In genomic region chr22:48261706-48262105, GRCh38 we compare ENCODE assay signal across 18 cellular contexts.
DNase-seq lines count a peak whose midpoint lies in the region; ATAC-seq, FAIRE-seq and TF ChIP-seq lines count a peak whose summit lies in the region.
"Had no signal": no experiment of that assay in that cellular context is flagged by ENCODE, and none has a peak within 500 bp of the region (broad histone marks: within the 10 kb centered on the region; RNA-seq: fewer than 3 reads in every experiment).

No MANE protein-coding gene starts in this region.

- H3K27ac ChIP-seq in K562 (ENCODE audit: extremely low read depth, low read depth, low read length) (no peak overlapping the region), osteoblast (ENCODE audit: low read depth, low read length) (no peak overlapping the region)
- H3K27ac ChIP-seq: BLaER1 treated with 17β-estradiol and CSF1 and Interleukin-3, amounts not matched to agents 10 nM and 100 nM; HL-60 had no signal

- no peak for FAIRE-seq in K562 (lab: Jason Lieb, UNC)
- FAIRE-seq: GM12878, GM18507 had no signal

- H4K20me1 ChIP-seq in K562 (replicated peaks; ENCODE audit: control insufficient read depth, insufficient read depth, low read length) (no peaks in the 10 kb centered on the region), osteoblast (ENCODE audit: insufficient read depth, low read length) (no peaks in the 10 kb centered on the region)

- no peaks in the 10 kb centered on the region; a peak in 1 of 5 replicates for H3K4me1 ChIP-seq in K562 (replicated peaks in 1 of 2; ENCODE audit: control insufficient read depth in 2 of 2, insufficient read depth in 2 of 2, low read length in 2 of 2)
- H3K4me1 ChIP-seq in osteoblast (ENCODE audit: insufficient read depth, low read length) = no peaks in the 10 kb centered on the region
- H3K4me1 ChIP-seq: HAP-1 had no signal

- no peak for TF ChIP-seq RAD21 in K562 (CRISPR knock-in tag; conservative IDR thresholded peaks at IDR 0.05 in 1 of 2, IDR thresholded peaks at IDR 0.05 in 1 of 2)

- H3K36me3 ChIP-seq in K562 (ENCODE audit: control insufficient read depth, insufficient read depth, low read length) = no peaks in the 10 kb centered on the region
- no peaks in the 10 kb centered on the region for H3K36me3 ChIP-seq in osteoblast (ENCODE audit: insufficient read depth, low read length)
- H3K36me3 ChIP-seq: BLaER1 treated with 17β-estradiol and CSF1 and Interleukin-3, amounts not matched to agents 10 nM and 100 nM; HAP-1 had no signal

- H3K9me3 ChIP-seq in K562 (replicated peaks; ENCODE audit: control insufficient read depth, insufficient read depth, low read depth, low read length) (no peaks in the 10 kb centered on the region), osteoblast (ENCODE audit: low read depth, low read length) (peaks cover 4% of the 10 kb centered on the region)
- H3K9me3 ChIP-seq: BLaER1 treated with 17β-estradiol and CSF1 and Interleukin-3, amounts not matched to agents 10 nM and 100 nM; HAP-1 had no signal

- CTCF ChIA-PET in K562 (lab: Yijun Ruan, JAX; ENCODE audit: low intra/inter-chr PET ratio) = no interaction called here

- TF ChIP-seq POLR2A in K562 (conservative IDR thresholded peaks at IDR 0.05) = no peak

- peak; percentile 38 for DNase-seq in cardiac septum (ENCODE audit: low spot score)
- no peak for DNase-seq in Right ventricle myocardium inferior (ENCODE audit: missing footprints)
- peak; percentile 5 to 17 (median 12) for DNase-seq in K562 (ENCODE audit: extremely low read depth in 1 of 4, low spot score in 3 of 4)
- peak; percentile 60 for DNase-seq in osteoblast (ENCODE audit: insufficient read length, low spot score, missing footprints)
- DNase-seq: 8988T; ACHN; CD4-positive, CD25-positive, alpha-beta regulatory T cell; DMS53; GF-D8 had no signal

- H3K4me2 ChIP-seq in K562 (ENCODE audit: insufficient read depth, low read length) (no peak overlapping the region), osteoblast (ENCODE audit: insufficient read depth, low read length) (no peak overlapping the region)
- H3K4me2 ChIP-seq: BLaER1 treated with 17β-estradiol and CSF1 and Interleukin-3, amounts not matched to agents 10 nM and 100 nM; GM23338 had no signal

- BruUV-seq in K562 (replicated peaks; lab: Mats Ljungman, UMichigan) = no TSS peak

- H3K27me3 ChIP-seq in K562 (ENCODE audit: control insufficient read depth in 2 of 2, insufficient read depth in 2 of 2, low read length in 2 of 2) = peaks cover 0 to 15% of the 10 kb centered on the region in 2 experiments; a peak in 3 of 5 replicates
- H3K27me3 ChIP-seq in osteoblast (ENCODE audit: insufficient read depth, low read length) = no peaks in the 10 kb centered on the region
- H3K27me3 ChIP-seq: BLaER1 treated with 17β-estradiol and CSF1 and Interleukin-3, amounts not matched to agents 10 nM and 100 nM had no signal

- no peak for ATAC-seq in Right ventricle myocardium inferior
- ATAC-seq in K562 = peak; percentile 56; the same call in 1 of the 3 replicates
- ATAC-seq in HG03520 (IDR thresholded peaks at IDR 0.05; ENCODE audit: unreplicated experiment) = no peak
- ATAC-seq in activated CD4-positive, CD25-positive, alpha-beta regulatory T cell treated with anti-CD3 and anti-CD28 coated beads, Interleukin-2, amount 50 U/mL, for 24 hours = no peak
- no peak for ATAC-seq in HG03342 (IDR thresholded peaks at IDR 0.05; ENCODE audit: unreplicated experiment)
- ATAC-seq: GM12878, GM23338 had no signal

- WGBS in K562 (ENCODE audit: insufficient coverage, low coverage, missing lambda C conversion rate) = 0% methylated on average over 2 of the region's 2 CpGs

- no peak overlapping the region for H2AFZ ChIP-seq in K562 (ENCODE audit: low read depth, low read length)
- H2AFZ ChIP-seq in osteoblast (ENCODE audit: low read length) = no peak overlapping the region
- H2AFZ ChIP-seq: GM23338 had no signal

- TF ChIP-seq CTCF in K562 (IDR thresholded peaks at IDR 0.05 in 2 of 3, conservative IDR thresholded peaks at IDR 0.05 in 1 of 3; ENCODE audit: insufficient read depth in 2 of 3, low read depth in 1 of 3, low read length in 3 of 3) = peak in 2 of 3 experiments; percentile 44 to 91; a peak in 5 of 6 replicates
- TF ChIP-seq CTCF in osteoblast (IDR thresholded peaks at IDR 0.05; ENCODE audit: extremely low read depth, low read depth, low read length) = no peak

- POLR2A ChIA-PET in K562 (lab: Yijun Ruan, JAX) = interaction anchor here (0.7 kb wide), 1 partner anchor 173 kb away, joined by 3 read pairs; no protein-coding TSS in a partner anchor

- H3K79me2 ChIP-seq in K562 (ENCODE audit: control insufficient read depth, insufficient read depth, low read length) (no peaks in the 10 kb centered on the region), osteoblast (ENCODE audit: insufficient read depth, low read length) (no peaks in the 10 kb centered on the region)

- no peak for TF ChIP-seq EP300 in K562 (IDR thresholded peaks at IDR 0.05; ENCODE audit: low read length)

- intact Hi-C loops in cardiac septum (cut with DNase I) (no loop called here), Right ventricle myocardium inferior (cut with DNase I) (no loop called here), K562 (cut with micrococcal nuclease) (no loop called here)

- in situ Hi-C loops in K562 (cut with MboI) = no loop called here

- H3K9me1 ChIP-seq in K562 (ENCODE audit: control insufficient read depth, insufficient read depth, low read length) = no peaks in the 10 kb centered on the region

- no peak overlapping the region for H3K9ac ChIP-seq in K562 (ENCODE audit: insufficient read depth in 1 of 2, low read depth in 2 of 2, low read length in 2 of 2)
- H3K9ac ChIP-seq: BLaER1 treated with 17β-estradiol and CSF1 and Interleukin-3, amounts not matched to agents 10 nM and 100 nM had no signal

- H3K4me3 ChIP-seq in K562 (no peak overlapping the region), osteoblast (ENCODE audit: insufficient read depth, low read length) (no peak overlapping the region)
- H3K4me3 ChIP-seq: BLaER1 treated with 17β-estradiol and CSF1 and Interleukin-3, amounts not matched to agents 10 nM and 100 nM; GM12878; GM23338; HAP-1 had no signal

TF ChIP-seq in K562, 482 proteins besides CTCF, POLR2A, EP300 and RAD21 (continues in another document):
- TF ChIP-seq MCM7 (IDR thresholded peaks at IDR 0.05) (no peak), SMAD4 (CRISPR knock-in tag; conservative IDR thresholded peaks at IDR 0.05) (no peak), NBN (IDR thresholded peaks at IDR 0.05; ENCODE audit: low read depth) (no peak), ZNF644 (tag; IDR thresholded peaks at IDR 0.05; ENCODE audit: low read depth) (no peak), ZBTB43 (CRISPR knock-in tag; IDR thresholded peaks at IDR 0.05) (no peak), CBX2 (IDR thresholded peaks at IDR 0.05; ENCODE audit: insufficient read depth, low read length, poor library complexity, severe bottlenecking) (no peak), SMARCC2 (IDR thresholded peaks at IDR 0.05; ENCODE audit: low read depth) (no peak), MAFK (IDR thresholded peaks at IDR 0.05; ENCODE audit: low read length) (no peak), MIER1 (IDR thresholded peaks at IDR 0.05; ENCODE audit: low read depth) (no peak), ZMIZ1 (IDR thresholded peaks at IDR 0.05; ENCODE audit: low read depth in 2 of 2, low read length in 2 of 2) (no peak), HLTF (IDR thresholded peaks at IDR 0.05) (no peak), DMBX1 (CRISPR knock-in tag; IDR thresholded peaks at IDR 0.05; ENCODE audit: borderline replicate concordance) (no peak), RBM22 (IDR thresholded peaks at IDR 0.05; ENCODE audit: low read depth, low read length, poor library complexity, severe bottlenecking) (no peak), PCBP1 (IDR thresholded peaks at IDR 0.05; ENCODE audit: low read depth, low read length, poor library complexity, severe bottlenecking) (no peak)
